Comparison of ENCODE assay signal across 1 cellular context in the genomic region with DNA sequence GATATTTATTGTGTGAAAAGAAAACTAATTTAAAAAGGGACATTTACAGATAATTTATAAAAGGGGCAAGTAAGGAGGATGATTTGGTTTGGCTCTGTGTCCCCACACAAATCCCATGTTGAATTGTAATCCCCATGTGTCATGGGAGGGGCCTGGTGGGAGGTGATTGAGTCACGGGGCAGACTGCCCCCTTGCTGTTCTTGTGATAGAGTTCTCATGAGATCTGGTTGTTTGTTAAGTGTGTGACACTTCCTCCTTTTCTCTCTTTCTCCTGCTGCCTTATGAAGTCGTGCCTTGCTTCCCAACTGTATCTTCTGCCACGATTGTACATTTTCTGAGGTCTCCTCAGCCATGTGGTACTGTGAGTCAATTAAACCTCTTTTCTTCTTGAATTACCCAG.
A peak's percentile ranks its signal among the peaks of the same experiment; 100 is the strongest.
TF ChIP-seq lines count a peak whose summit lies in the region.

No MANE protein-coding gene starts in this region.

TF ChIP-seq in GM12878, 131 proteins besides CTCF, POLR2A, EP300 and RAD21 (continued from another document):
- TF ChIP-seq, protein P1, sequence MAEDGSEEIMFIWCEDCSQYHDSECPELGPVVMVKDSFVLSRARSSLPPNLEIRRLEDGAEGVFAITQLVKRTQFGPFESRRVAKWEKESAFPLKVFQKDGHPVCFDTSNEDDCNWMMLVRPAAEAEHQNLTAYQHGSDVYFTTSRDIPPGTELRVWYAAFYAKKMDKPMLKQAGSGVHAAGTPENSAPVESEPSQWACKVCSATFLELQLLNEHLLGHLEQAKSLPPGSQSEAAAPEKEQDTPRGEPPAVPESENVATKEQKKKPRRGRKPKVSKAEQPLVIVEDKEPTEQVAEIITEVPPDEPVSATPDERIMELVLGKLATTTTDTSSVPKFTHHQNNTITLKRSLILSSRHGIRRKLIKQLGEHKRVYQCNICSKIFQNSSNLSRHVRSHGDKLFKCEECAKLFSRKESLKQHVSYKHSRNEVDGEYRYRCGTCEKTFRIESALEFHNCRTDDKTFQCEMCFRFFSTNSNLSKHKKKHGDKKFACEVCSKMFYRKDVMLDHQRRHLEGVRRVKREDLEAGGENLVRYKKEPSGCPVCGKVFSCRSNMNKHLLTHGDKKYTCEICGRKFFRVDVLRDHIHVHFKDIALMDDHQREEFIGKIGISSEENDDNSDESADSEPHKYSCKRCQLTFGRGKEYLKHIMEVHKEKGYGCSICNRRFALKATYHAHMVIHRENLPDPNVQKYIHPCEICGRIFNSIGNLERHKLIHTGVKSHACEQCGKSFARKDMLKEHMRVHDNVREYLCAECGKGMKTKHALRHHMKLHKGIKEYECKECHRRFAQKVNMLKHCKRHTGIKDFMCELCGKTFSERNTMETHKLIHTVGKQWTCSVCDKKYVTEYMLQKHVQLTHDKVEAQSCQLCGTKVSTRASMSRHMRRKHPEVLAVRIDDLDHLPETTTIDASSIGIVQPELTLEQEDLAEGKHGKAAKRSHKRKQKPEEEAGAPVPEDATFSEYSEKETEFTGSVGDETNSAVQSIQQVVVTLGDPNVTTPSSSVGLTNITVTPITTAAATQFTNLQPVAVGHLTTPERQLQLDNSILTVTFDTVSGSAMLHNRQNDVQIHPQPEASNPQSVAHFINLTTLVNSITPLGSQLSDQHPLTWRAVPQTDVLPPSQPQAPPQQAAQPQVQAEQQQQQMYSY (CRISPR knock-in tag; IDR thresholded peaks at IDR 0.05): no peak
- no peak for TF ChIP-seq STAT1 (conservative IDR thresholded peaks at IDR 0.05)
- no peak for TF ChIP-seq BHLHE40 (IDR thresholded peaks at IDR 0.05; ENCODE audit: borderline replicate concordance in 1 of 2, low read depth in 2 of 2, low read length in 1 of 2)
- TF ChIP-seq BRCA1 (IDR thresholded peaks at IDR 0.05; ENCODE audit: low read depth, low read length): no peak
- no peak for TF ChIP-seq TCF3 (IDR thresholded peaks at IDR 0.05; ENCODE audit: borderline replicate concordance, insufficient read depth, low read depth, low read length)
- TF ChIP-seq SPI1 (IDR thresholded peaks at IDR 0.05; ENCODE audit: borderline replicate concordance, insufficient read depth, low read depth, low read length): peak; percentile 20; the same call in 1 of the 2 replicates
